Comparison of ENCODE assay signal across 1 cellular context in the genomic region with DNA sequence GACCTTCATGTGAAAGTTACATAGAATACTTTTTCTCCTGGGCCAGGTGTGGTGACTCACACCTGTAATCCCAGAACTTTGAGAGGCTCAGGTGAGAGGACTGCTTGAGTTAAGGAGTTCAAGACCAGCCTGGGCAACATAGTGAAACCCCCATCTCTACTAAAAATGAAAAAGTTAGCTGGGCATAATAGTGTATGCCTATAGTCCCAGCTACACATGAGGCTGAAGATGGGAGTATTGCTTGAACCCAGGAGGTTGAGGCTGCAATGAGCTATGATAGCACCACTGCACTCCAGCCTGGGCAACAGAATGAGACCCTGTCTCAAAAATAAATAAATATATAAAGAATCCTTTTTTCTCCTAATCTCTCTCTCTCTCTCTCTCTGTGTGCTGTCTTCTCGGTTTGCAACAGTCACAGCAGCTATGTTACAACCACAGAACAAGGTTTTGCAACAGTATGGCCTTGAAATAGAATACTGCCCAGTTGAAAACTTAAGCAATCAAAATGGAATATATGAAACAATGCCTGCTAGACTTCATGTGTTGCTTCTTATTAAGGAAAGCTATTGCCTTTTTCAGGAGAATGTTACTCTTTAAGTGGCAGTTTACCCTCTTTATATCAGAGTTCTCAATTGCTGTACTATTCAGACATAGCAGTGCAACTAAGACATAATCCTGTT.
TF ChIP-seq lines count a peak whose summit lies in the region.

No MANE protein-coding gene starts in this region.

TF ChIP-seq in GM12878, 131 proteins besides CTCF, POLR2A, EP300 and RAD21:
- no peak for TF ChIP-seq NR2C1 (IDR thresholded peaks at IDR 0.05)
- 0 out of 2 replicates have a peak, but pooled peaks have one; percentile 17 for TF ChIP-seq RUNX3 (IDR thresholded peaks at IDR 0.05; ENCODE audit: low read length)
